Comparison of ENCODE assay signal across 26 cellular contexts in genomic region chr11:106497321-106497720, GRCh38.
"Had no signal": no experiment of that assay in that cellular context is flagged by ENCODE, and none has a peak within 500 bp of the region (broad histone marks: within the 10 kb centered on the region; RNA-seq: fewer than 3 reads in every experiment).

No MANE protein-coding gene starts in this region.

- H3K27ac ChIP-seq: neutrophil, pancreas, psoas muscle, right lobe of liver, sigmoid colon, stomach, thoracic aorta, thyroid gland, tibial nerve, upper lobe of right lung, uterus had no signal

- H3K36me3 ChIP-seq: neutrophil, pancreas, right lobe of liver, sigmoid colon, stomach, thoracic aorta, thyroid gland, tibial nerve, upper lobe of right lung, uterus had no signal

- H3K9me3 Mint-ChIP-seq: type B pancreatic cell had no signal

- H3K27me3 Mint-ChIP-seq: naive B cell; naive thymus-derived CD8-positive, alpha-beta T cell; natural killer cell treated with Interleukin-12 subunit alpha and Interleukin-12 subunit beta and Interleukin-15 and Interleukin-18, amount 100 ng/mL, for 72 hours; stimulated activated naive B cell treated with anti-CD40 and anti-IgM and Interleukin-4, amounts not matched to agents 10 μg/mL and 1 μg/mL and 100 μg/mL, for 72 hours; stimulated activated naive CD8-positive, alpha-beta T cell treated with anti-CD3 and anti-CD28 coated beads, Interleukin-15, Interleukin-2, amounts not matched to agents 100 ng/mL and 50 ng/mL, for 24 hours; type B pancreatic cell had no signal

- H3K4me3 ChIP-seq: pancreas, psoas muscle, right lobe of liver, sigmoid colon, stomach, thoracic aorta, thyroid gland, tibial nerve, upper lobe of right lung, uterus had no signal

- H3K4me3 Mint-ChIP-seq: naive B cell; naive thymus-derived CD8-positive, alpha-beta T cell; natural killer cell treated with Interleukin-12 subunit alpha and Interleukin-12 subunit beta and Interleukin-15 and Interleukin-18, amount 100 ng/mL, for 72 hours; stimulated activated effector memory CD8-positive, alpha-beta T cell treated with anti-CD3 and anti-CD28 coated beads, Interleukin-12 subunit alpha, Interleukin-12 subunit beta, amount 100 ng/mL, for 72 hours; stimulated activated naive B cell treated with anti-CD40 and anti-IgM and Interleukin-4, amounts not matched to agents 10 μg/mL and 1 μg/mL and 100 μg/mL, for 72 hours; stimulated activated naive CD8-positive, alpha-beta T cell treated with anti-CD3 and anti-CD28 coated beads, Interleukin-15, Interleukin-2, amounts not matched to agents 100 ng/mL and 50 ng/mL, for 24 hours; type B pancreatic cell had no signal

- FAIRE-seq: pancreas, small intestine had no signal

- H3K9me3 ChIP-seq: neutrophil, pancreas, psoas muscle, right lobe of liver, sigmoid colon, stomach, thoracic aorta, thyroid gland, tibial nerve, upper lobe of right lung, uterus had no signal

- H3K27ac Mint-ChIP-seq: naive B cell; naive thymus-derived CD8-positive, alpha-beta T cell; natural killer cell treated with Interleukin-12 subunit alpha and Interleukin-12 subunit beta and Interleukin-15 and Interleukin-18, amount 100 ng/mL, for 72 hours; stimulated activated effector memory CD8-positive, alpha-beta T cell treated with anti-CD3 and anti-CD28 coated beads, Interleukin-12 subunit alpha, Interleukin-12 subunit beta, amount 100 ng/mL, for 72 hours; stimulated activated naive B cell treated with anti-CD40 and anti-IgM and Interleukin-4, amounts not matched to agents 10 μg/mL and 1 μg/mL and 100 μg/mL, for 72 hours; stimulated activated naive CD8-positive, alpha-beta T cell treated with anti-CD3 and anti-CD28 coated beads, Interleukin-15, Interleukin-2, amounts not matched to agents 100 ng/mL and 50 ng/mL, for 24 hours; type B pancreatic cell had no signal

- H3K4me1 ChIP-seq: pancreas, psoas muscle, right lobe of liver, thyroid gland, tibial nerve, upper lobe of right lung, uterus had no signal

- H3K27me3 ChIP-seq: neutrophil, pancreas, right lobe of liver, sigmoid colon, stomach, thyroid gland, tibial nerve, upper lobe of right lung, uterus had no signal

- H3K36me3 Mint-ChIP-seq: naive B cell; naive thymus-derived CD8-positive, alpha-beta T cell; stimulated activated effector memory CD8-positive, alpha-beta T cell treated with anti-CD3 and anti-CD28 coated beads, Interleukin-12 subunit alpha, Interleukin-12 subunit beta, amount 100 ng/mL, for 72 hours; stimulated activated naive B cell treated with anti-CD40 and anti-IgM and Interleukin-4, amounts not matched to agents 10 μg/mL and 1 μg/mL and 100 μg/mL, for 72 hours; type B pancreatic cell had no signal

- DNase-seq: naive B cell; naive thymus-derived CD8-positive, alpha-beta T cell; nucleus accumbens; pancreas; psoas muscle; right lobe of liver; sigmoid colon; small intestine; stimulated activated CD4-positive, alpha-beta T cell treated with anti-CD3 and anti-CD28 coated beads, Interleukin-12 subunit alpha, Interleukin-12 subunit beta, amount 100 ng/mL, for 4 hours; stimulated activated CD4-positive, alpha-beta T cell treated with anti-CD3 and anti-CD28 coated beads, Interleukin-1b, Interleukin-23, amount 100 ng/mL, for 48 hours; stimulated activated CD4-positive, alpha-beta T cell treated with anti-CD3 and anti-CD28 coated beads, Interleukin-2, amount 100 ng/mL, for 48 hours; stimulated activated CD4-positive, alpha-beta T cell treated with anti-CD3 and anti-CD28 coated beads, Interleukin-4, amount 100 ng/mL, for 24 hours; stimulated activated naive B cell treated with anti-CD40 and anti-IgM and Interleukin-4, amounts not matched to agents 10 μg/mL and 1 μg/mL and 100 μg/mL, for 72 hours; stimulated activated naive CD4-positive, alpha-beta T cell treated with Interleukin-2 at 50 U/mL for 16 hours; stomach; thyroid gland; upper lobe of right lung; uterus had no signal

- ATAC-seq: naive thymus-derived CD8-positive, alpha-beta T cell; natural killer cell treated with Interleukin-12 subunit alpha and Interleukin-12 subunit beta and Interleukin-15 and Interleukin-18, amount 100 ng/mL, for 72 hours; pancreas; psoas muscle; right cardiac atrium; right lobe of liver; stimulated activated effector memory CD8-positive, alpha-beta T cell treated with anti-CD3 and anti-CD28 coated beads, Interleukin-12 subunit alpha, Interleukin-12 subunit beta, amount 100 ng/mL, for 72 hours; stimulated activated naive B cell treated with anti-CD40 and anti-IgM and Interleukin-4, amounts not matched to agents 10 μg/mL and 1 μg/mL and 100 μg/mL, for 72 hours; upper lobe of right lung had no signal

- H3K4me1 Mint-ChIP-seq: naive B cell; naive thymus-derived CD8-positive, alpha-beta T cell; stimulated activated effector memory CD8-positive, alpha-beta T cell treated with anti-CD3 and anti-CD28 coated beads, Interleukin-12 subunit alpha, Interleukin-12 subunit beta, amount 100 ng/mL, for 72 hours; stimulated activated naive B cell treated with anti-CD40 and anti-IgM and Interleukin-4, amounts not matched to agents 10 μg/mL and 1 μg/mL and 100 μg/mL, for 72 hours had no signal
